ENCODE assay signal across 19 cellular contexts in genomic region chr3:120604382-120604781, GRCh38. TPM values are rescaled to one million over a fixed set of nuclear protein-coding genes. Genes with fewer than 3 reads are reported as not detected.
DNase-seq lines count a peak whose midpoint lies in the region; ATAC-seq, FAIRE-seq and TF ChIP-seq lines count a peak whose summit lies in the region.
"Had no signal": no experiment of that assay in that cellular context is flagged by ENCODE, and none has a peak within 500 bp of the region (broad histone marks: within the 10 kb centered on the region; RNA-seq: fewer than 3 reads in every experiment).

No MANE protein-coding gene starts in this region.

- H3K4me3 Mint-ChIP-seq in stimulated activated naive CD8-positive, alpha-beta T cell treated with anti-CD3 and anti-CD28 coated beads, Interleukin-15, amount 100 ng/mL, for 72 hours, result no peak overlapping the region
- H3K4me3 Mint-ChIP-seq in activated CD8-positive, alpha-beta T cell treated with anti-CD3 and anti-CD28 coated beads, Interleukin-2, amount 10 ng/mL, durations not matched to agents 7 days and 5 days, result no peak overlapping the region

- POLR2A ChIA-PET in activated CD8-positive, alpha-beta T cell treated with anti-CD3 and anti-CD28 coated beads, Interleukin-2, amount 10 ng/mL, durations not matched to agents 7 days and 5 days (lab: Charles Lee), result no interaction called here

- H3K4me3 ChIP-seq in bronchial epithelial cell (ENCODE audit: low read depth, low read length), result no peak overlapping the region

- no peak overlapping the region for H3K27ac Mint-ChIP-seq in stimulated activated naive CD8-positive, alpha-beta T cell treated with anti-CD3 and anti-CD28 coated beads, Interleukin-15, amount 100 ng/mL, for 72 hours
- no peak overlapping the region for H3K27ac Mint-ChIP-seq in activated CD8-positive, alpha-beta T cell treated with anti-CD3 and anti-CD28 coated beads, Interleukin-2, amount 10 ng/mL, durations not matched to agents 7 days and 5 days

- FAIRE-seq in bronchial epithelial cell (lab: Jason Lieb, UNC), result peak; percentile 7
- FAIRE-seq: HTR-8/SVneo, RCC 7860 had no signal

- ATAC-seq in stimulated activated naive CD8-positive, alpha-beta T cell treated with anti-CD3 and anti-CD28 coated beads, Interleukin-15, amount 100 ng/mL, for 72 hours, result peak; percentile 48
- ATAC-seq in stimulated activated naive CD8-positive, alpha-beta T cell treated with anti-CD3 and anti-CD28 coated beads, Interleukin-15, Interleukin-2, amounts not matched to agents 100 U/mL and 50 U/mL, for 24 hours, result no peak
- ATAC-seq in GM19324 (IDR thresholded peaks at IDR 0.05; ENCODE audit: low FRiP score, unreplicated experiment), result no peak
- no peak for ATAC-seq in activated CD8-positive, alpha-beta T cell treated with anti-CD3 and anti-CD28 coated beads, Interleukin-2, amount 10 ng/mL, durations not matched to agents 7 days and 5 days

- no peaks in the 10 kb centered on the region for H3K27me3 Mint-ChIP-seq in stimulated activated naive CD8-positive, alpha-beta T cell treated with anti-CD3 and anti-CD28 coated beads, Interleukin-15, amount 100 ng/mL, for 72 hours
- no peaks in the 10 kb centered on the region for H3K27me3 Mint-ChIP-seq in activated CD8-positive, alpha-beta T cell treated with anti-CD3 and anti-CD28 coated beads, Interleukin-2, amount 10 ng/mL, durations not matched to agents 7 days and 5 days (ENCODE audit: low read depth)

- H3K36me3 ChIP-seq in bronchial epithelial cell (ENCODE audit: control insufficient read depth, insufficient read depth, low read length), result peaks cover 2% of the 10 kb centered on the region

- H3K4me1 Mint-ChIP-seq in stimulated activated naive CD8-positive, alpha-beta T cell treated with anti-CD3 and anti-CD28 coated beads, Interleukin-15, amount 100 ng/mL, for 72 hours, result no peaks in the 10 kb centered on the region
- no peaks in the 10 kb centered on the region for H3K4me1 Mint-ChIP-seq in activated CD8-positive, alpha-beta T cell treated with anti-CD3 and anti-CD28 coated beads, Interleukin-2, amount 10 ng/mL, durations not matched to agents 7 days and 5 days (ENCODE audit: low read depth)

- H3K9me3 Mint-ChIP-seq in stimulated activated naive CD8-positive, alpha-beta T cell treated with anti-CD3 and anti-CD28 coated beads, Interleukin-15, amount 100 ng/mL, for 72 hours, result no peaks in the 10 kb centered on the region
- no peaks in the 10 kb centered on the region for H3K9me3 Mint-ChIP-seq in activated CD8-positive, alpha-beta T cell treated with anti-CD3 and anti-CD28 coated beads, Interleukin-2, amount 10 ng/mL, durations not matched to agents 7 days and 5 days (ENCODE audit: insufficient read depth)

- no peak for TF ChIP-seq CTCF in bronchial epithelial cell (IDR thresholded peaks at IDR 0.05; ENCODE audit: insufficient read depth, low read length, severe bottlenecking)

- peaks cover 22% of the 10 kb centered on the region for H3K36me3 Mint-ChIP-seq in activated CD8-positive, alpha-beta T cell treated with anti-CD3 and anti-CD28 coated beads, Interleukin-2, amount 10 ng/mL, durations not matched to agents 7 days and 5 days (ENCODE audit: low read depth)

- no peak for DNase-seq in stimulated activated naive CD8-positive, alpha-beta T cell treated with anti-CD3 and anti-CD28 coated beads, Interleukin-15, amount 100 ng/mL, for 72 hours
- DNase-seq in stimulated activated naive CD8-positive, alpha-beta T cell treated with anti-CD3 and anti-CD28 coated beads, Interleukin-15, Interleukin-2, amounts not matched to agents 100 U/mL and 50 U/mL, for 24 hours, result no peak
- DNase-seq in OCI-M1 (lab: John Stamatoyannopoulos, UW) (peak; percentile 12), bronchial epithelial cell (ENCODE audit: low read depth) (no peak), ureter (ENCODE audit: low spot score) (no peak), pons (ENCODE audit: low spot score) (no peak)
- no peak for DNase-seq in activated CD8-positive, alpha-beta T cell treated with anti-CD3 and anti-CD28 coated beads, Interleukin-2, amount 10 ng/mL, durations not matched to agents 7 days and 5 days
- DNase-seq: DMS79; IMR-90; MV-4-11; NCI-H1694; NCI-H2081 treated with DMSO at 0.1 percent for 48 hours; NCI-H2171 treated with DMSO at 0.1 percent for 48 hours; NCI-H526 treated with DMSO at 0.1 percent for 48 hours; NK-92 treated with Interleukin-12 subunit alpha and Interleukin-12 subunit beta, amount 100 ng/mL, for 24 hours; Right ventricle myocardium superior had no signal

- CTCF ChIA-PET in activated CD8-positive, alpha-beta T cell treated with anti-CD3 and anti-CD28 coated beads, Interleukin-2, amount 10 ng/mL, durations not matched to agents 7 days and 5 days (lab: Charles Lee), result interaction anchor here (0.9 to 1.3 kb wide), 3 partner anchors 8 to 140 kb away, joined by 3 to 4 read pairs (median 4); partner anchors contain the start of gene NDUFB4

- H3K27me3 ChIP-seq in bronchial epithelial cell (ENCODE audit: control insufficient read depth, insufficient read depth, low read length), result no peaks in the 10 kb centered on the region

RNA-seq across cellular contexts. Expression of gene NDUFB4, which starts 8.2 kb away (rescaled TPM):
- total RNA-seq in bronchial epithelial cell (9.7 and 20.4 TPM in 2 replicates), ureter (120 TPM)
- total RNA-seq in activated CD8-positive, alpha-beta T cell treated with anti-CD3 and anti-CD28 coated beads, Interleukin-2, amount 10 ng/mL, durations not matched to agents 7 days and 5 days, result 100 to 1,000 TPM; 119 to 124 TPM
